8 cellular contexts compared by ENCODE assay signal in the genomic region with DNA sequence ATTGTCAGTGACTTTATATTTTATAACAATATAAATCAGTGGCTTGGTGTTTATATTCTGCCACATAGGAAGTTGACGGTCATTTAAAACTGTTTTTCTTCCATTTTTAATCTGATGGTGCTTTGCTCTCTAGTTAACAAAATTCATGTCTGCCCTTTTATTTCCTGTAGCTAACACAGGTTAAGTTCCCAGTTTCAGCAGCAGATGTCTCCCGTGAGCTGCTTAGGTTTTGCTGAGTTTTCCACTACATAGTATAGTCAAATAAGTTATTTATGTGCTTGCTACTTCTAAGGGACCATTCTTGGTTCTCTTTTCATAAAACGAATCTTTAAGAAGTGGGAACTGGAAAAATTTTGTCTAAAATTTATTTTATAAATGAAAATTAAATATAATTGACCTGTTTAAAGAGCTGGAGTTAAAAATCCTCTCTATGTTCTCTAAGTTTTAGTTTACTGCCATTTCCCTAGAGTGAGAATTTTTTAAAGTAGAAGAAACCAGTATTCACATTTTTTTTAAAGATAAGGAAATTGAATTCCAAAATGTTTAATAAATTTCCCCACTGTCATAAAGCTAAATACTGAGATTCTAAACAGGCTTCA. TPM values are rescaled to one million over a fixed set of nuclear protein-coding genes. Genes with fewer than 3 reads are reported as not detected.
DNase-seq lines count a peak whose midpoint lies in the region; ATAC-seq, FAIRE-seq and TF ChIP-seq lines count a peak whose summit lies in the region.

No MANE protein-coding gene starts in this region.

- DNase-seq in AG10803 (ENCODE audit: low read depth), result peak; percentile 69
- peak; percentile 29 for DNase-seq in GM18507 (ENCODE audit: extremely low spot score, insufficient read length, low read depth)
- DNase-seq in Panc1 (ENCODE audit: low read depth, low spot score), result peak; percentile 63
- DNase-seq in activated gamma-delta T cell treated with anti-CD3 and anti-CD28 coated beads, Interleukin-2, amount 50 U/mL, for 16 hours (ENCODE audit: low read depth), result peak; percentile 26
- peak in 1 of 2 donors; percentile 66 for DNase-seq in aorta

- in situ Hi-C loops in Panc1 (cut with HindIII; ENCODE audit: low pct_unique_long_range_greater_than_20kb, low sequenced_read_pairs), result no loop called here

- H3K4me2 ChIP-seq in parathyroid adenoma (ENCODE audit: low read length), result no peak overlapping the region

- TF ChIP-seq POLR2A in gastroesophageal sphincter (IDR thresholded peaks at IDR 0.05), result no peak

- peaks cover 6% of the 10 kb centered on the region; the same call in 1 of the 2 replicates for H3K9me3 ChIP-seq in Panc1 (ENCODE audit: control insufficient read depth, insufficient read depth, low read depth, low read length)
- peaks cover 0 to 17% (median 0%) of the 10 kb centered on the region in 3 donors for H3K9me3 ChIP-seq in gastroesophageal sphincter
- no peaks in the 10 kb centered on the region for H3K9me3 ChIP-seq in parathyroid adenoma (ENCODE audit: control insufficient read depth, low read length)
- H3K9me3 ChIP-seq in aorta (ENCODE audit: control insufficient read depth, low read length), result peaks cover 2% of the 10 kb centered on the region

- intact Hi-C loops in Panc1 (cut with micrococcal nuclease; ENCODE audit: unreplicated experiment) (loop anchor here (10.0 kb wide), 1 partner anchor 91 kb away; a partner anchor contains a TSS), aorta (cut with DNase I) (loop anchor here (2.0 to 10.0 kb wide), 7 partner anchors 87 to 349 kb away; no protein-coding TSS in a partner anchor)

- H3K4me3 ChIP-seq in AG10803 (ENCODE audit: low read length) (no peak overlapping the region), Panc1 (ENCODE audit: low read depth in 2 of 2, low read length in 2 of 2) (no peak overlapping the region), gastroesophageal sphincter (no peak overlapping the region), parathyroid adenoma (ENCODE audit: low read depth, low read length) (no peak overlapping the region), aorta (ENCODE audit: low read length in 2 of 2) (no peak overlapping the region)

- H3K27me3 ChIP-seq in Panc1 (ENCODE audit: control insufficient read depth, insufficient read depth, low read length) (no peaks in the 10 kb centered on the region), gastroesophageal sphincter (no peaks in the 10 kb centered on the region), parathyroid adenoma (ENCODE audit: control insufficient read depth, insufficient read depth, low read length) (no peaks in the 10 kb centered on the region), aorta (ENCODE audit: control insufficient read depth in 1 of 2, insufficient read depth in 2 of 2, low read length in 1 of 2) (no peaks in the 10 kb centered on the region)

- H3K27ac ChIP-seq in Panc1 (ENCODE audit: low read length) (no peak overlapping the region), gastroesophageal sphincter (peak overlapping the region in 3 of 4 donors; percentile 53 to 72 (median 56)), parathyroid adenoma (no peak overlapping the region), aorta (ENCODE audit: low read depth in 1 of 2, low read length in 2 of 2) (no peak overlapping the region)

- TF ChIP-seq CTCF in AG10803 (conservative IDR thresholded peaks at IDR 0.05; ENCODE audit: low read length) (peak; percentile 95), Panc1 (IDR thresholded peaks at IDR 0.05) (peak; percentile 78; the same call in 1 of the 2 replicates), gastroesophageal sphincter (IDR thresholded peaks at IDR 0.05) (peak; percentile 82 to 93 (median 90)), parathyroid adenoma (IDR thresholded peaks at IDR 0.05) (peak; percentile 83)

- peak; percentile 85 for FAIRE-seq in GM18507 (lab: Jason Lieb, UNC)

- H3K36me3 ChIP-seq in Panc1 (ENCODE audit: control insufficient read depth, insufficient read depth, low read length), result peaks cover 18% of the 10 kb centered on the region; the same call in 1 of the 2 replicates
- peaks cover 3 to 33% of the 10 kb centered on the region in 2 donors for H3K36me3 ChIP-seq in gastroesophageal sphincter
- H3K36me3 ChIP-seq in parathyroid adenoma (ENCODE audit: control insufficient read depth, insufficient read depth, low read length), result peaks cover 5% of the 10 kb centered on the region
- H3K36me3 ChIP-seq in aorta (ENCODE audit: control insufficient read depth in 1 of 2, insufficient read depth in 2 of 2, low read length in 1 of 2), result peaks cover 3 to 4% of the 10 kb centered on the region in 2 donors

- H2AFZ ChIP-seq in parathyroid adenoma, result no peak overlapping the region

- CTCF ChIA-PET in Panc1 (lab: Charles Lee), result interaction anchor here (1.0 to 1.2 kb wide), 2 partner anchors 21 to 296 kb away, joined by 3 to 5 read pairs; no protein-coding TSS in a partner anchor

- WGBS in gastroesophageal sphincter (ENCODE audit: low coverage in 1 of 2), 2 donors, result 3 to 4% methylated on average over 3 of the region's 3 CpGs
- 3 to 5% methylated on average over 3 of the region's 3 CpGs for whole genome bisulfite sequencing in aorta, 2 donors

- no peak overlapping the region for H3K9ac ChIP-seq in parathyroid adenoma

- no peak for TF ChIP-seq EP300 in gastroesophageal sphincter (IDR thresholded peaks at IDR 0.05)

- H3K4me1 ChIP-seq in Panc1 (ENCODE audit: control insufficient read depth, insufficient read depth, low read length), result no peaks in the 10 kb centered on the region
- H3K4me1 ChIP-seq in gastroesophageal sphincter, result peaks cover 0 to 50% (median 10%) of the 10 kb centered on the region in 3 donors
- no peaks in the 10 kb centered on the region for H3K4me1 ChIP-seq in parathyroid adenoma
- no peaks in the 10 kb centered on the region for H3K4me1 ChIP-seq in aorta (ENCODE audit: control insufficient read depth in 1 of 2, insufficient read depth in 2 of 2, low read length in 2 of 2)

- peaks cover 9% of the 10 kb centered on the region for H3K79me2 ChIP-seq in parathyroid adenoma

- POLR2A ChIA-PET in Panc1 (lab: Charles Lee), result no interaction called here

- ATAC-seq in HG03354 (IDR thresholded peaks at IDR 0.05; ENCODE audit: poor library complexity, severe bottlenecking, unreplicated experiment) (peak; percentile 81), Panc1 (peak; percentile 87), gastroesophageal sphincter (peak; percentile 73), aorta (ENCODE audit: low FRiP score) (peak; percentile 81)

- no TSS peak for BruUV-seq in Panc1 (replicated peaks; lab: Mats Ljungman, UMichigan)

RNA-seq across cellular contexts. Expression of a gene that starts 20.6 kb away (rescaled TPM):
- not detected for total RNA-seq in Panc1 (2021; ENCODE audit: unreplicated experiment)
- not detected for polyA plus RNA-seq in Panc1 (2012; ENCODE audit: insufficient read length)
- 10 to 100 TPM in 3 of 4 donors, 1 to 10 TPM in 1; 6.8 to 17.3 (median 16.0) TPM for total RNA-seq in gastroesophageal sphincter
- 1 to 10 TPM; 2.0 to 5.1 TPM for total RNA-seq in aorta
- polyA plus RNA-seq in aorta, result 1 to 10 TPM; 2.8 to 6.6 TPM

RNA-seq across cellular contexts. Expression of a gene that starts 47.5 kb away (rescaled TPM):
- total RNA-seq in Panc1 (2021; ENCODE audit: unreplicated experiment) (146 TPM), gastroesophageal sphincter (10 to 100 TPM; 58.8 to 93.4 (median 65.9) TPM), aorta (10 to 100 TPM; 67.7 to 69.7 TPM)
- 73.0 TPM for polyA plus RNA-seq in Panc1 (2012; ENCODE audit: insufficient read length)
- polyA plus RNA-seq in aorta, result 10 to 100 TPM; 27.8 to 35.3 TPM

Comparison
In these comparisons a context has a peak if more than half of its experiments do, and no peak if none do; other contexts are left out.
1. H3K27ac ChIP-seq: peak in gastroesophageal sphincter (3 of 4); none in Panc1 (single experiment), parathyroid adenoma (single experiment) and aorta (0 of 2).
2. Peak in every context shown above with its lines, with median percentiles within 50 percentile points of each other: CTCF ChIP-seq and ATAC-seq.